17 cellular contexts compared by ENCODE assay signal in genomic region chr1:226800763-226801380, GRCh38.
DNase-seq lines count a peak whose midpoint lies in the region; ATAC-seq, FAIRE-seq and TF ChIP-seq lines count a peak whose summit lies in the region.
"Had no signal": no experiment of that assay in that cellular context is flagged by ENCODE, and none has a peak within 500 bp of the region (broad histone marks: within the 10 kb centered on the region; RNA-seq: fewer than 3 reads in every experiment).

No MANE protein-coding gene starts in this region.

- intact Hi-C loops in K562 (cut with micrococcal nuclease), result no loop called here

- 34% methylated on average over 2 of the region's 2 CpGs for WGBS in K562 (ENCODE audit: insufficient coverage, low coverage, missing lambda C conversion rate)
- 80% methylated on average over 2 of the region's 2 CpGs for WGBS in smooth muscle cell (ENCODE audit: low lambda C conversion rate)

- H3K4me2 ChIP-seq in K562 (ENCODE audit: insufficient read depth, low read length) (no peak overlapping the region), smooth muscle cell (no peak overlapping the region)

- no peak for TF ChIP-seq EP300 in K562 (IDR thresholded peaks at IDR 0.05; ENCODE audit: low read length)

- H3K27ac Mint-ChIP-seq in activated CD8-positive, alpha-beta memory T cell treated with anti-CD3 and anti-CD28 coated beads, Interleukin-2, amount 10 ng/mL, durations not matched to agents 7 days and 5 days, result peak overlapping the region; percentile 19
- peak overlapping the region in 7 of 8 donors; percentile 4 to 91 (median 77) for H3K27ac Mint-ChIP-seq in CD8-positive, alpha-beta memory T cell
- H3K27ac Mint-ChIP-seq: B cell had no signal

- no peaks in the 10 kb centered on the region for H3K9me3 ChIP-seq in CD8-positive, alpha-beta memory T cell (ENCODE audit: low read length)
- no peaks in the 10 kb centered on the region for H3K9me3 ChIP-seq in K562 (replicated peaks; ENCODE audit: control insufficient read depth, insufficient read depth, low read depth, low read length)
- H3K9me3 ChIP-seq in smooth muscle cell (replicated peaks; ENCODE audit: low read depth), result no peaks in the 10 kb centered on the region

- no TSS peak for BruUV-seq in K562 (replicated peaks; lab: Mats Ljungman, UMichigan)

- TF ChIP-seq POLR2A in K562 (conservative IDR thresholded peaks at IDR 0.05), result no peak

- DNase-seq in activated CD8-positive, alpha-beta memory T cell treated with anti-CD3 and anti-CD28 coated beads, Interleukin-2, amount 10 ng/mL, durations not matched to agents 7 days and 5 days, result no peak
- DNase-seq in activated CD8-positive, alpha-beta memory T cell treated with anti-CD3 and anti-CD28 coated beads, Interleukin-2, amount 50 U/mL, for 48 hours, result no peak
- DNase-seq in CD8-positive, alpha-beta memory T cell, result no peak
- DNase-seq in K562 (ENCODE audit: extremely low read depth in 1 of 4, low spot score in 3 of 4), result no peak
- DNase-seq in smooth muscle cell (lab: John Stamatoyannopoulos, UW; ENCODE audit: unreplicated experiment), result no peak
- no peak for DNase-seq in OCI-M2 (lab: John Stamatoyannopoulos, UW; ENCODE audit: unreplicated experiment)
- no peak for DNase-seq in H4 (ENCODE audit: low spot score)
- DNase-seq in RPMI8226, result no peak
- DNase-seq: GOT3, KG1, NCI-H1092, NCI-H1694, NCI-H2107, NCI-H345, NCI-H526 treated with DMSO at 0.1 percent for 48 hours, OCI-M1 had no signal

- H3K27ac ChIP-seq in CD8-positive, alpha-beta memory T cell (ENCODE audit: low read depth, low read length), result no peak overlapping the region
- no peak overlapping the region for H3K27ac ChIP-seq in K562 (ENCODE audit: extremely low read depth, low read depth, low read length)
- H3K27ac ChIP-seq in smooth muscle cell (ENCODE audit: low read depth), result peak overlapping the region; percentile 11

- H3K4me1 ChIP-seq in CD8-positive, alpha-beta memory T cell (ENCODE audit: insufficient read depth, low read length), result peaks cover 36% of the 10 kb centered on the region
- H3K4me1 ChIP-seq in K562 (replicated peaks in 1 of 2; ENCODE audit: control insufficient read depth in 2 of 2, insufficient read depth in 2 of 2, low read length in 2 of 2), result peaks cover 26 to 34% of the 10 kb centered on the region in 2 experiments
- no peaks in the 10 kb centered on the region for H3K4me1 ChIP-seq in smooth muscle cell (ENCODE audit: low read depth)

- FAIRE-seq in K562 (lab: Jason Lieb, UNC), result no peak

- CTCF ChIA-PET in activated CD8-positive, alpha-beta memory T cell treated with anti-CD3 and anti-CD28 coated beads, Interleukin-2, amount 10 ng/mL, durations not matched to agents 7 days and 5 days (lab: Charles Lee), result interaction anchor here (0.8 kb wide), 1 partner anchor 62 kb away, joined by 6 read pairs; the partner anchor contains the start of gene ITPKB
- CTCF ChIA-PET in CD8-positive, alpha-beta memory T cell (lab: Charles Lee), result interaction anchor here (1.1 to 1.3 kb wide), 3 partner anchors 8 to 171 kb away, joined by 3 to 4 read pairs (median 3); no protein-coding TSS in a partner anchor
- CTCF ChIA-PET in K562 (lab: Yijun Ruan, JAX; ENCODE audit: low intra/inter-chr PET ratio), result no interaction called here

- no peak for TF ChIP-seq RAD21 in K562 (CRISPR knock-in tag; conservative IDR thresholded peaks at IDR 0.05 in 1 of 2, IDR thresholded peaks at IDR 0.05 in 1 of 2)

- TF ChIP-seq CTCF in K562 (IDR thresholded peaks at IDR 0.05 in 2 of 3, conservative IDR thresholded peaks at IDR 0.05 in 1 of 3; ENCODE audit: insufficient read depth in 2 of 3, low read depth in 1 of 3, low read length in 3 of 3) (no peak), smooth muscle cell (IDR thresholded peaks at IDR 0.05; ENCODE audit: borderline replicate concordance, insufficient read depth, poor library complexity, severe bottlenecking) (no peak)

- H3K36me3 Mint-ChIP-seq in activated CD8-positive, alpha-beta memory T cell treated with anti-CD3 and anti-CD28 coated beads, Interleukin-2, amount 10 ng/mL, durations not matched to agents 7 days and 5 days, result no peaks in the 10 kb centered on the region
- H3K36me3 Mint-ChIP-seq in CD8-positive, alpha-beta memory T cell, result no peaks in the 10 kb centered on the region

- H3K4me3 Mint-ChIP-seq in activated CD8-positive, alpha-beta memory T cell treated with anti-CD3 and anti-CD28 coated beads, Interleukin-2, amount 10 ng/mL, durations not matched to agents 7 days and 5 days, result no peak overlapping the region
- H3K4me3 Mint-ChIP-seq in CD8-positive, alpha-beta memory T cell, result no peak overlapping the region
- H3K4me3 Mint-ChIP-seq: B cell had no signal

- H3K27me3 ChIP-seq in CD8-positive, alpha-beta memory T cell (ENCODE audit: insufficient read depth, low read length, poor library complexity, severe bottlenecking), result no peaks in the 10 kb centered on the region
- H3K27me3 ChIP-seq in K562 (ENCODE audit: control insufficient read depth in 2 of 2, insufficient read depth in 2 of 2, low read length in 2 of 2) (no peaks in the 10 kb centered on the region), smooth muscle cell (ENCODE audit: low read depth) (no peaks in the 10 kb centered on the region)

- H3K4me3 ChIP-seq in CD8-positive, alpha-beta memory T cell (ENCODE audit: low read length), result no peak overlapping the region
- H3K4me3 ChIP-seq in K562 (no peak overlapping the region), smooth muscle cell (no peak overlapping the region)

- no peaks in the 10 kb centered on the region for H3K9me3 Mint-ChIP-seq in activated CD8-positive, alpha-beta memory T cell treated with anti-CD3 and anti-CD28 coated beads, Interleukin-2, amount 10 ng/mL, durations not matched to agents 7 days and 5 days (ENCODE audit: low read depth)
- no peaks in the 10 kb centered on the region for H3K9me3 Mint-ChIP-seq in CD8-positive, alpha-beta memory T cell

- POLR2A ChIA-PET in CD8-positive, alpha-beta memory T cell (lab: Charles Lee), result interaction anchor here (0.7 kb wide), 1 partner anchor 163 kb away, joined by 3 read pairs; no protein-coding TSS in a partner anchor
- POLR2A ChIA-PET in K562 (lab: Yijun Ruan, JAX), result interaction anchor here (0.6 to 1.2 kb wide), 4 partner anchors 9 to 368 kb away, joined by 3 to 4 read pairs (median 3); no protein-coding TSS in a partner anchor

- ATAC-seq in activated CD8-positive, alpha-beta memory T cell treated with anti-CD3 and anti-CD28 coated beads, Interleukin-2, amount 10 ng/mL, durations not matched to agents 7 days and 5 days, result no peak
- ATAC-seq in K562, result no peak

- no peaks in the 10 kb centered on the region for H3K36me3 ChIP-seq in CD8-positive, alpha-beta memory T cell (ENCODE audit: insufficient read depth, low read length)
- H3K36me3 ChIP-seq in K562 (ENCODE audit: control insufficient read depth, insufficient read depth, low read length) (no peaks in the 10 kb centered on the region), smooth muscle cell (ENCODE audit: low read depth) (no peaks in the 10 kb centered on the region)

- H3K9me1 ChIP-seq in K562 (ENCODE audit: control insufficient read depth, insufficient read depth, low read length), result peaks cover 4% of the 10 kb centered on the region

- H3K9ac ChIP-seq in K562 (ENCODE audit: insufficient read depth in 1 of 2, low read depth in 2 of 2, low read length in 2 of 2) (no peak overlapping the region), smooth muscle cell (ENCODE audit: low read depth) (no peak overlapping the region)

- no peaks in the 10 kb centered on the region for H3F3A ChIP-seq in smooth muscle cell (ENCODE audit: low read depth)

- H3K79me2 ChIP-seq in K562 (ENCODE audit: control insufficient read depth, insufficient read depth, low read length), result no peaks in the 10 kb centered on the region
- no peaks in the 10 kb centered on the region for H3K79me2 ChIP-seq in smooth muscle cell (ENCODE audit: low read depth)

- in situ Hi-C loops in K562 (cut with MboI), result no loop called here

- no peaks in the 10 kb centered on the region; the same call in 1 of the 2 replicates for H4K20me1 ChIP-seq in K562 (replicated peaks; ENCODE audit: control insufficient read depth, insufficient read depth, low read length)
- H4K20me1 ChIP-seq in smooth muscle cell (ENCODE audit: low read depth), result no peaks in the 10 kb centered on the region

- peaks cover 2% of the 10 kb centered on the region for H3K27me3 Mint-ChIP-seq in activated CD8-positive, alpha-beta memory T cell treated with anti-CD3 and anti-CD28 coated beads, Interleukin-2, amount 10 ng/mL, durations not matched to agents 7 days and 5 days
- no peaks in the 10 kb centered on the region for H3K27me3 Mint-ChIP-seq in CD8-positive, alpha-beta memory T cell
- H3K27me3 Mint-ChIP-seq: B cell had no signal

- H2AFZ ChIP-seq in K562 (ENCODE audit: low read depth, low read length), result no peak overlapping the region
- no peak overlapping the region for H2AFZ ChIP-seq in smooth muscle cell (ENCODE audit: low read depth)

- H3K4me1 Mint-ChIP-seq in activated CD8-positive, alpha-beta memory T cell treated with anti-CD3 and anti-CD28 coated beads, Interleukin-2, amount 10 ng/mL, durations not matched to agents 7 days and 5 days, result peaks cover 33% of the 10 kb centered on the region
- peaks cover 32 to 37% (median 36%) of the 10 kb centered on the region in 3 donors for H3K4me1 Mint-ChIP-seq in CD8-positive, alpha-beta memory T cell

TF ChIP-seq in K562, 482 proteins besides CTCF, POLR2A, EP300 and RAD21 (continues in another document):
- no peak for TF ChIP-seq JUNB (CRISPR knock-in tag; conservative IDR thresholded peaks at IDR 0.05)
- peak; percentile 96 for TF ChIP-seq BCOR (IDR thresholded peaks at IDR 0.05)
- TF ChIP-seq HDAC2 (IDR thresholded peaks at IDR 0.05), result peak; percentile 54; the same call in 1 of the 2 replicates
- TF ChIP-seq RBFOX2 (IDR thresholded peaks at IDR 0.05; ENCODE audit: low read depth, low read length), result no peak
- no peak for TF ChIP-seq CHD2 (IDR thresholded peaks at IDR 0.05; ENCODE audit: low read depth, low read length)
- TF ChIP-seq SPI1 (IDR thresholded peaks at IDR 0.05; ENCODE audit: borderline replicate concordance, low read depth, low read length), result no peak
- 0 out of 4 replicates have a peak, but pooled peaks of 1 of the 2 experiments have one; percentile 23 for TF ChIP-seq HDAC1 (IDR thresholded peaks at IDR 0.05)
- no peak for TF ChIP-seq CEBPB (tag; IDR thresholded peaks at IDR 0.05)
- TF ChIP-seq ZNF3 (CRISPR knock-in tag; IDR thresholded peaks at IDR 0.05), result 0 out of 2 replicates have a peak, but pooled peaks have one; percentile 39
- peak; percentile 95 for TF ChIP-seq RBM25 (IDR thresholded peaks at IDR 0.05; ENCODE audit: low read depth, low read length, severe bottlenecking)
- peak in 1 of 2 experiments; percentile 74; a peak in 1 of 4 replicates for TF ChIP-seq RCOR1 (IDR thresholded peaks at IDR 0.05; ENCODE audit: borderline replicate concordance in 1 of 2, low read depth in 2 of 2, low read length in 2 of 2)
- no peak for TF ChIP-seq NFRKB (IDR thresholded peaks at IDR 0.05; ENCODE audit: low read depth)
- TF ChIP-seq SAP30 (IDR thresholded peaks at IDR 0.05; ENCODE audit: borderline replicate concordance, insufficient read depth, low read depth, low read length, poor library complexity, severe bottlenecking), result no peak
- TF ChIP-seq ZFP36 (IDR thresholded peaks at IDR 0.05; ENCODE audit: low read depth, low read length, partially characterized antibody), result peak; percentile 100
- peak; percentile 79 to 87 for TF ChIP-seq KDM1A (IDR thresholded peaks at IDR 0.05)
- TF ChIP-seq LEF1 (IDR thresholded peaks at IDR 0.05), result no peak
